ENCODE assay signal across 1 cellular context in genomic region chr1:35557611-35558373, GRCh38.
TF ChIP-seq lines count a peak whose summit lies in the region.

TSS of gene NCDN (plus strand) at chr1:35557799. CDS start at chr1:35558191, 392 bp downstream.

TF ChIP-seq in HepG2, 621 proteins besides CTCF, POLR2A, EP300 and RAD21 (continued from another document and continues in another):
- TF ChIP-seq, protein P1, sequence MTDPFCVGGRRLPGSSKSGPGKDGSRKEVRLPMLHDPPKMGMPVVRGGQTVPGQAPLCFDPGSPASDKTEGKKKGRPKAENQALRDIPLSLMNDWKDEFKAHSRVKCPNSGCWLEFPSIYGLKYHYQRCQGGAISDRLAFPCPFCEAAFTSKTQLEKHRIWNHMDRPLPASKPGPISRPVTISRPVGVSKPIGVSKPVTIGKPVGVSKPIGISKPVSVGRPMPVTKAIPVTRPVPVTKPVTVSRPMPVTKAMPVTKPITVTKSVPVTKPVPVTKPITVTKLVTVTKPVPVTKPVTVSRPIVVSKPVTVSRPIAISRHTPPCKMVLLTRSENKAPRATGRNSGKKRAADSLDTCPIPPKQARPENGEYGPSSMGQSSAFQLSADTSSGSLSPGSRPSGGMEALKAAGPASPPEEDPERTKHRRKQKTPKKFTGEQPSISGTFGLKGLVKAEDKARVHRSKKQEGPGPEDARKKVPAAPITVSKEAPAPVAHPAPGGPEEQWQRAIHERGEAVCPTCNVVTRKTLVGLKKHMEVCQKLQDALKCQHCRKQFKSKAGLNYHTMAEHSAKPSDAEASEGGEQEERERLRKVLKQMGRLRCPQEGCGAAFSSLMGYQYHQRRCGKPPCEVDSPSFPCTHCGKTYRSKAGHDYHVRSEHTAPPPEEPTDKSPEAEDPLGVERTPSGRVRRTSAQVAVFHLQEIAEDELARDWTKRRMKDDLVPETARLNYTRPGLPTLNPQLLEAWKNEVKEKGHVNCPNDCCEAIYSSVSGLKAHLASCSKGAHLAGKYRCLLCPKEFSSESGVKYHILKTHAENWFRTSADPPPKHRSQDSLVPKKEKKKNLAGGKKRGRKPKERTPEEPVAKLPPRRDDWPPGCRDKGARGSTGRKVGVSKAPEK (CRISPR knock-in tag; IDR thresholded peaks at IDR 0.05; ENCODE audit: borderline replicate concordance): no peak
- TF ChIP-seq ZNF747 (CRISPR knock-in tag; IDR thresholded peaks at IDR 0.05; ENCODE audit: borderline replicate concordance): no peak; the same call in 1 of the 2 replicates
- no peak for TF ChIP-seq CCAR2 (optimal IDR thresholded peaks at IDR 0.05; ENCODE audit: low read depth, low read length)
- peak; percentile 83; the same call in 1 of the 2 replicates for TF ChIP-seq ZNF556 (CRISPR knock-in tag; IDR thresholded peaks at IDR 0.05; ENCODE audit: borderline replicate concordance)
- no peak for TF ChIP-seq TCF7L2 (IDR thresholded peaks at IDR 0.05; ENCODE audit: low read depth, low read length)
- TF ChIP-seq, protein P2, sequence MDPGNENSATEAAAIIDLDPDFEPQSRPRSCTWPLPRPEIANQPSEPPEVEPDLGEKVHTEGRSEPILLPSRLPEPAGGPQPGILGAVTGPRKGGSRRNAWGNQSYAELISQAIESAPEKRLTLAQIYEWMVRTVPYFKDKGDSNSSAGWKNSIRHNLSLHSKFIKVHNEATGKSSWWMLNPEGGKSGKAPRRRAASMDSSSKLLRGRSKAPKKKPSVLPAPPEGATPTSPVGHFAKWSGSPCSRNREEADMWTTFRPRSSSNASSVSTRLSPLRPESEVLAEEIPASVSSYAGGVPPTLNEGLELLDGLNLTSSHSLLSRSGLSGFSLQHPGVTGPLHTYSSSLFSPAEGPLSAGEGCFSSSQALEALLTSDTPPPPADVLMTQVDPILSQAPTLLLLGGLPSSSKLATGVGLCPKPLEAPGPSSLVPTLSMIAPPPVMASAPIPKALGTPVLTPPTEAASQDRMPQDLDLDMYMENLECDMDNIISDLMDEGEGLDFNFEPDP (CRISPR knock-in tag; conservative IDR thresholded peaks at IDR 0.05): no peak
- no peak for TF ChIP-seq EEA1 (CRISPR knock-in tag; IDR thresholded peaks at IDR 0.05; ENCODE audit: borderline replicate concordance)
- TF ChIP-seq TSC22D2 (CRISPR knock-in tag; IDR thresholded peaks at IDR 0.05; ENCODE audit: borderline replicate concordance): no peak
- no peak for TF ChIP-seq ZNF83 (CRISPR knock-in tag; IDR thresholded peaks at IDR 0.05; ENCODE audit: borderline replicate concordance)
- TF ChIP-seq, protein P3, sequence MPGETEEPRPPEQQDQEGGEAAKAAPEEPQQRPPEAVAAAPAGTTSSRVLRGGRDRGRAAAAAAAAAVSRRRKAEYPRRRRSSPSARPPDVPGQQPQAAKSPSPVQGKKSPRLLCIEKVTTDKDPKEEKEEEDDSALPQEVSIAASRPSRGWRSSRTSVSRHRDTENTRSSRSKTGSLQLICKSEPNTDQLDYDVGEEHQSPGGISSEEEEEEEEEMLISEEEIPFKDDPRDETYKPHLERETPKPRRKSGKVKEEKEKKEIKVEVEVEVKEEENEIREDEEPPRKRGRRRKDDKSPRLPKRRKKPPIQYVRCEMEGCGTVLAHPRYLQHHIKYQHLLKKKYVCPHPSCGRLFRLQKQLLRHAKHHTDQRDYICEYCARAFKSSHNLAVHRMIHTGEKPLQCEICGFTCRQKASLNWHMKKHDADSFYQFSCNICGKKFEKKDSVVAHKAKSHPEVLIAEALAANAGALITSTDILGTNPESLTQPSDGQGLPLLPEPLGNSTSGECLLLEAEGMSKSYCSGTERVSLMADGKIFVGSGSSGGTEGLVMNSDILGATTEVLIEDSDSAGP (CRISPR knock-in tag; IDR thresholded peaks at IDR 0.05; ENCODE audit: borderline replicate concordance): peak; percentile 92
- peak; percentile 63 for TF ChIP-seq PHF8 (CRISPR knock-in tag; IDR thresholded peaks at IDR 0.05)
- TF ChIP-seq ONECUT2 (CRISPR knock-in tag; IDR thresholded peaks at IDR 0.05): peak; percentile 69
- no peak for TF ChIP-seq SKI (IDR thresholded peaks at IDR 0.05; ENCODE audit: partially characterized antibody)
- TF ChIP-seq, protein P4, sequence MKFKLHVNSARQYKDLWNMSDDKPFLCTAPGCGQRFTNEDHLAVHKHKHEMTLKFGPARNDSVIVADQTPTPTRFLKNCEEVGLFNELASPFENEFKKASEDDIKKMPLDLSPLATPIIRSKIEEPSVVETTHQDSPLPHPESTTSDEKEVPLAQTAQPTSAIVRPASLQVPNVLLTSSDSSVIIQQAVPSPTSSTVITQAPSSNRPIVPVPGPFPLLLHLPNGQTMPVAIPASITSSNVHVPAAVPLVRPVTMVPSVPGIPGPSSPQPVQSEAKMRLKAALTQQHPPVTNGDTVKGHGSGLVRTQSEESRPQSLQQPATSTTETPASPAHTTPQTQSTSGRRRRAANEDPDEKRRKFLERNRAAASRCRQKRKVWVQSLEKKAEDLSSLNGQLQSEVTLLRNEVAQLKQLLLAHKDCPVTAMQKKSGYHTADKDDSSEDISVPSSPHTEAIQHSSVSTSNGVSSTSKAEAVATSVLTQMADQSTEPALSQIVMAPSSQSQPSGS (CRISPR knock-in tag; IDR thresholded peaks at IDR 0.05): no peak
- peak; percentile 18 for TF ChIP-seq TEAD3 (CRISPR knock-in tag; optimal IDR thresholded peaks at IDR 0.05; ENCODE audit: borderline replicate concordance)
- TF ChIP-seq GTF3A (CRISPR knock-in tag; conservative IDR thresholded peaks at IDR 0.05): no peak
- TF ChIP-seq ZNF615 (CRISPR knock-in tag; IDR thresholded peaks at IDR 0.05; ENCODE audit: borderline replicate concordance): peak; percentile 2; the same call in 1 of the 2 replicates
- no peak for TF ChIP-seq STAT5B (CRISPR knock-in tag; IDR thresholded peaks at IDR 0.05)
- no peak for TF ChIP-seq RCOR2 (CRISPR knock-in tag; IDR thresholded peaks at IDR 0.05)
- TF ChIP-seq ZNF792 (CRISPR knock-in tag; IDR thresholded peaks at IDR 0.05): no peak
- peak; percentile 100 for TF ChIP-seq NFYB (CRISPR knock-in tag; IDR thresholded peaks at IDR 0.05)
- no peak for TF ChIP-seq KAT2B (IDR thresholded peaks at IDR 0.05; ENCODE audit: borderline replicate concordance, low read depth, low read length)
- TF ChIP-seq ATAD3A (CRISPR knock-in tag; IDR thresholded peaks at IDR 0.05): no peak
- no peak for TF ChIP-seq ATRX (CRISPR knock-in tag; IDR thresholded peaks at IDR 0.05; ENCODE audit: borderline replicate concordance)
- peak; percentile 83 for TF ChIP-seq MYC (CRISPR knock-in tag; IDR thresholded peaks at IDR 0.05; ENCODE audit: borderline replicate concordance)
- TF ChIP-seq, protein P5, sequence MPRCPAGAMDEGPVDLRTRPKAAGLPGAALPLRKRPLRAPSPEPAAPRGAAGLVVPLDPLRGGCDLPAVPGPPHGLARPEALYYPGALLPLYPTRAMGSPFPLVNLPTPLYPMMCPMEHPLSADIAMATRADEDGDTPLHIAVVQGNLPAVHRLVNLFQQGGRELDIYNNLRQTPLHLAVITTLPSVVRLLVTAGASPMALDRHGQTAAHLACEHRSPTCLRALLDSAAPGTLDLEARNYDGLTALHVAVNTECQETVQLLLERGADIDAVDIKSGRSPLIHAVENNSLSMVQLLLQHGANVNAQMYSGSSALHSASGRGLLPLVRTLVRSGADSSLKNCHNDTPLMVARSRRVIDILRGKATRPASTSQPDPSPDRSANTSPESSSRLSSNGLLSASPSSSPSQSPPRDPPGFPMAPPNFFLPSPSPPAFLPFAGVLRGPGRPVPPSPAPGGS (CRISPR knock-in tag; IDR thresholded peaks at IDR 0.05): no peak
- no peak for TF ChIP-seq ISX (CRISPR knock-in tag; conservative IDR thresholded peaks at IDR 0.05)
- TF ChIP-seq KDM3A (CRISPR knock-in tag; IDR thresholded peaks at IDR 0.05; ENCODE audit: low read depth): peak; percentile 12; the same call in 1 of the 2 replicates
- TF ChIP-seq ZNF281 (CRISPR knock-in tag; IDR thresholded peaks at IDR 0.05; ENCODE audit: borderline replicate concordance): peak; percentile 92
- no peak for TF ChIP-seq KLF15 (CRISPR knock-in tag; IDR thresholded peaks at IDR 0.05; ENCODE audit: borderline replicate concordance)
- TF ChIP-seq ZNF800 (CRISPR knock-in tag; IDR thresholded peaks at IDR 0.05): no peak
- no peak for TF ChIP-seq JUND (CRISPR knock-in tag; IDR thresholded peaks at IDR 0.05)
- TF ChIP-seq SMYD3 (CRISPR knock-in tag; IDR thresholded peaks at IDR 0.05): 0 out of 2 replicates have a peak, but pooled peaks have one; percentile 21
- TF ChIP-seq, protein P6, sequence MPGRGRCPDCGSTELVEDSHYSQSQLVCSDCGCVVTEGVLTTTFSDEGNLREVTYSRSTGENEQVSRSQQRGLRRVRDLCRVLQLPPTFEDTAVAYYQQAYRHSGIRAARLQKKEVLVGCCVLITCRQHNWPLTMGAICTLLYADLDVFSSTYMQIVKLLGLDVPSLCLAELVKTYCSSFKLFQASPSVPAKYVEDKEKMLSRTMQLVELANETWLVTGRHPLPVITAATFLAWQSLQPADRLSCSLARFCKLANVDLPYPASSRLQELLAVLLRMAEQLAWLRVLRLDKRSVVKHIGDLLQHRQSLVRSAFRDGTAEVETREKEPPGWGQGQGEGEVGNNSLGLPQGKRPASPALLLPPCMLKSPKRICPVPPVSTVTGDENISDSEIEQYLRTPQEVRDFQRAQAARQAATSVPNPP (CRISPR knock-in tag; IDR thresholded peaks at IDR 0.05): no peak
- TF ChIP-seq, protein P7, sequence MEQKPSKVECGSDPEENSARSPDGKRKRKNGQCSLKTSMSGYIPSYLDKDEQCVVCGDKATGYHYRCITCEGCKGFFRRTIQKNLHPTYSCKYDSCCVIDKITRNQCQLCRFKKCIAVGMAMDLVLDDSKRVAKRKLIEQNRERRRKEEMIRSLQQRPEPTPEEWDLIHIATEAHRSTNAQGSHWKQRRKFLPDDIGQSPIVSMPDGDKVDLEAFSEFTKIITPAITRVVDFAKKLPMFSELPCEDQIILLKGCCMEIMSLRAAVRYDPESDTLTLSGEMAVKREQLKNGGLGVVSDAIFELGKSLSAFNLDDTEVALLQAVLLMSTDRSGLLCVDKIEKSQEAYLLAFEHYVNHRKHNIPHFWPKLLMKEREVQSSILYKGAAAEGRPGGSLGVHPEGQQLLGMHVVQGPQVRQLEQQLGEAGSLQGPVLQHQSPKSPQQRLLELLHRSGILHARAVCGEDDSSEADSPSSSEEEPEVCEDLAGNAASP (CRISPR knock-in tag; IDR thresholded peaks at IDR 0.05; ENCODE audit: borderline replicate concordance): no peak; the same call in 1 of the 2 replicates
- no peak for TF ChIP-seq SRSF9 (IDR thresholded peaks at IDR 0.05; ENCODE audit: borderline replicate concordance, insufficient read depth, low read depth, low read length, poor library complexity, severe bottlenecking)
- TF ChIP-seq KLF6 (CRISPR knock-in tag; IDR thresholded peaks at IDR 0.05): 0 out of 2 replicates have a peak, but pooled peaks have one; percentile 14
- TF ChIP-seq, protein P8, sequence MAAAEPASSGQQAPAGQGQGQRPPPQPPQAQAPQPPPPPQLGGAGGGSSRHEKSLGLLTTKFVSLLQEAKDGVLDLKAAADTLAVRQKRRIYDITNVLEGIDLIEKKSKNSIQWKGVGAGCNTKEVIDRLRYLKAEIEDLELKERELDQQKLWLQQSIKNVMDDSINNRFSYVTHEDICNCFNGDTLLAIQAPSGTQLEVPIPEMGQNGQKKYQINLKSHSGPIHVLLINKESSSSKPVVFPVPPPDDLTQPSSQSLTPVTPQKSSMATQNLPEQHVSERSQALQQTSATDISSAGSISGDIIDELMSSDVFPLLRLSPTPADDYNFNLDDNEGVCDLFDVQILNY (CRISPR knock-in tag; conservative IDR thresholded peaks at IDR 0.05): no peak
- TF ChIP-seq ZNF781 (CRISPR knock-in tag; IDR thresholded peaks at IDR 0.05; ENCODE audit: borderline replicate concordance, not compliant biosample characterization): no peak
- TF ChIP-seq NRL (CRISPR knock-in tag; IDR thresholded peaks at IDR 0.05; ENCODE audit: borderline replicate concordance): no peak; the same call in 1 of the 2 replicates
- TF ChIP-seq ASH2L (IDR thresholded peaks at IDR 0.05; ENCODE audit: insufficient read length, low read depth, low read length): peak; percentile 93
- TF ChIP-seq ZBTB7A (CRISPR knock-in tag; IDR thresholded peaks at IDR 0.05): no peak
- peak; percentile 82; the same call in 1 of the 2 replicates for TF ChIP-seq YEATS2 (CRISPR knock-in tag; IDR thresholded peaks at IDR 0.05; ENCODE audit: borderline replicate concordance)
- no peak for TF ChIP-seq ZNF274 (CRISPR knock-in tag; IDR thresholded peaks at IDR 0.05)
- TF ChIP-seq SAFB2 (CRISPR knock-in tag; IDR thresholded peaks at IDR 0.05; ENCODE audit: borderline replicate concordance, low read depth): no peak
